ENCODE assay signal across 30 cellular contexts in genomic region chr6:73649783-73650182, GRCh38.
"Had no signal": no experiment of that assay in that cellular context is flagged by ENCODE, and none has a peak within 500 bp of the region (broad histone marks: within the 10 kb centered on the region; RNA-seq: fewer than 3 reads in every experiment).

No MANE protein-coding gene starts in this region.

- H3K4me2 ChIP-seq: KMS-11, SK-N-SH had no signal

- H3K4me3 Mint-ChIP-seq: activated CD4-positive, alpha-beta T cell treated with anti-CD3 and anti-CD28 coated beads for 36 hours; activated CD4-positive, alpha-beta T cell treated with anti-CD3 and anti-CD28 coated beads, Interleukin-2, amount 10 ng/mL, durations not matched to agents 7 days and 5 days; activated CD8-positive, alpha-beta T cell treated with anti-CD3 and anti-CD28 coated beads, Interleukin-2, amount 10 ng/mL, durations not matched to agents 7 days and 5 days; activated naive CD4-positive, alpha-beta T cell treated with anti-CD3 and anti-CD28 coated beads, Interleukin-2, amount 50 U/mL, for 24 hours; activated T-cell treated with anti-CD3 and anti-CD28 coated beads, Interleukin-2, amount 50 U/mL, for 4 hours; central memory CD8-positive, alpha-beta T cell; T-helper 1 cell treated with Interleukin-12 subunit alpha and Interleukin-12 subunit beta and Interleukin-4 antibody, amounts not matched to agents 30 μg/mL and 1 μg/mL, for 36 hours; T-helper 2 cell treated with Interferon-gamma antibody and Interleukin-4, amounts not matched to agents 5 μg/mL and 100 μg/mL, for 36 hours; WTC11 had no signal

- DNase-seq: activated CD4-positive, alpha-beta T cell treated with anti-CD3 and anti-CD28 coated beads for 36 hours; activated CD4-positive, alpha-beta T cell treated with anti-CD3 and anti-CD28 coated beads, Interleukin-2, amount 10 ng/mL, durations not matched to agents 7 days and 5 days; activated CD4-positive, alpha-beta T cell treated with anti-CD3 and anti-CD28 coated beads, Interleukin-2, amount 50 U/mL, for 48 hours; activated CD8-positive, alpha-beta T cell treated with anti-CD3 and anti-CD28 coated beads, Interleukin-2, amount 10 ng/mL, durations not matched to agents 7 days and 5 days; activated gamma-delta T cell; activated naive CD4-positive, alpha-beta T cell treated with Interleukin-2 at 50 U/mL for 16 hours; activated T-cell treated with anti-CD3 and anti-CD28 coated beads, Interleukin-2, amount 50 U/mL, for 4 hours; amniotic stem cell; aorta; MM.1S; MV-4-11; NCI-H1092; NCI-H1436 treated with DMSO at 0.1 percent for 48 hours; NCI-H1694 treated with DMSO at 0.1 percent for 48 hours; NCI-H2029; NCI-H345; NCI-H524 treated with DMSO at 0.1 percent for 48 hours; SHP77; SK-N-SH had no signal

- H3K9ac ChIP-seq: KMS-11, SK-N-SH had no signal

- H3K27me3 ChIP-seq: cardiac muscle cell, SJSA1 had no signal

- H3K27me3 Mint-ChIP-seq: activated CD4-positive, alpha-beta T cell treated with anti-CD3 and anti-CD28 coated beads for 36 hours; activated CD4-positive, alpha-beta T cell treated with anti-CD3 and anti-CD28 coated beads, Interleukin-2, amount 10 ng/mL, durations not matched to agents 7 days and 5 days; activated naive CD4-positive, alpha-beta T cell treated with anti-CD3 and anti-CD28 coated beads, Interleukin-2, amount 50 U/mL, for 24 hours; central memory CD8-positive, alpha-beta T cell had no signal

- H3K36me3 ChIP-seq: cardiac muscle cell, SJSA1 had no signal

- H3K9me3 ChIP-seq: SJSA1, SK-N-SH had no signal

- H3K9me2 ChIP-seq: SK-N-SH had no signal

- H3K27ac Mint-ChIP-seq: activated CD4-positive, alpha-beta T cell treated with anti-CD3 and anti-CD28 coated beads for 36 hours; activated CD4-positive, alpha-beta T cell treated with anti-CD3 and anti-CD28 coated beads, Interleukin-2, amount 10 ng/mL, durations not matched to agents 7 days and 5 days; activated CD8-positive, alpha-beta T cell treated with anti-CD3 and anti-CD28 coated beads, Interleukin-2, amount 10 ng/mL, durations not matched to agents 7 days and 5 days; activated naive CD4-positive, alpha-beta T cell treated with anti-CD3 and anti-CD28 coated beads, Interleukin-2, amount 50 U/mL, for 24 hours; activated T-helper 2 cell treated with anti-CD3 and anti-CD28 coated beads, Interferon-gamma antibody, Interleukin-2, Interleukin-4, amounts not matched to agents 10 μg/mL and 5 μg/mL and 100 μg/mL, durations not matched to agents 14 hours and 24 hours and 36 hours; T-helper 1 cell treated with Interleukin-12 subunit alpha and Interleukin-12 subunit beta and Interleukin-4 antibody, amounts not matched to agents 30 μg/mL and 1 μg/mL, for 36 hours; T-helper 2 cell treated with Interferon-gamma antibody and Interleukin-4, amounts not matched to agents 5 μg/mL and 100 μg/mL, for 36 hours; WTC11 had no signal

- H3K27ac ChIP-seq: cardiac muscle cell, KMS-11, SJSA1 had no signal

- H3K4me3 ChIP-seq: cardiac muscle cell, SJSA1 had no signal

- ATAC-seq: activated CD4-positive, alpha-beta T cell treated with anti-CD3 and anti-CD28 coated beads for 36 hours; activated CD4-positive, CD25-positive, alpha-beta regulatory T cell treated with anti-CD3 and anti-CD28 coated beads, Interleukin-2, amount 50 U/mL, for 24 hours; activated CD8-positive, alpha-beta T cell treated with anti-CD3 and anti-CD28 coated beads, Interleukin-2, amount 10 ng/mL, durations not matched to agents 7 days and 5 days; activated T-cell treated with anti-CD3 and anti-CD28 coated beads, Interleukin-2, amount 50 U/mL, for 4 hours; Panc1; WTC11 had no signal

- H3K9me3 Mint-ChIP-seq: activated CD4-positive, alpha-beta T cell treated with anti-CD3 and anti-CD28 coated beads, Interleukin-2, amount 10 ng/mL, durations not matched to agents 7 days and 5 days; activated naive CD4-positive, alpha-beta T cell treated with anti-CD3 and anti-CD28 coated beads, Interleukin-2, amount 50 U/mL, for 24 hours; activated T-cell treated with anti-CD3 and anti-CD28 coated beads, Interleukin-2, amount 50 U/mL, for 4 hours; activated T-helper 2 cell treated with anti-CD3 and anti-CD28 coated beads, Interferon-gamma antibody, Interleukin-2, Interleukin-4, amounts not matched to agents 10 μg/mL and 5 μg/mL and 100 μg/mL, durations not matched to agents 14 hours and 24 hours and 36 hours; central memory CD8-positive, alpha-beta T cell; T-helper 1 cell treated with Interleukin-12 subunit alpha and Interleukin-12 subunit beta and Interleukin-4 antibody, amounts not matched to agents 30 μg/mL and 1 μg/mL, for 36 hours; T-helper 2 cell treated with Interferon-gamma antibody and Interleukin-4, amounts not matched to agents 5 μg/mL and 100 μg/mL, for 36 hours had no signal
